ENCODE assay signal across 11 cellular contexts in the genomic region with DNA sequence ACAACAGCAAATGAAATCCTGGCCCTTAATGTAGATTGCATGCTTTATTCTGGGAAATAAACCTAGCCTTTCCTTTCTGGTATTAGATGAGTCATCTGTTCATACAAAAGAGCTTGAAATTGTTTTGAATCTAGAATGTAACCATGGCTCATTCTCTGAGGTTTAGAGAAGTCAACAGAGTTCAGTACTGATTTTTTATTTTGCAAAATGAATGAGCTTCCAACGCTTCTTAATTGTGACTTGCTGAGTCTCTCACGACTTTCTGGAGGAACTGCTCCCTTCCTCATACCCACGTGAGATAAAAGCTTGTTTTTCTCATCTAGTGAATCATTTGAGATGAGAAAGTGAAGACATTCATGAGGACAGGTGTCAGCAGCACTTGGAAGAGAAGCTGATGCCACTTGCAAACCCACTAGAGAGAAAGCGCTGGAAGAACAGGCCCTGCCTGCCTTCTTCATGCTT.
DNase-seq lines count a peak whose midpoint lies in the region; ATAC-seq and TF ChIP-seq lines count a peak whose summit lies in the region.
"Had no signal": no experiment of that assay in that cellular context is flagged by ENCODE, and none has a peak within 500 bp of the region (broad histone marks: within the 10 kb centered on the region; RNA-seq: fewer than 3 reads in every experiment).

No MANE protein-coding gene starts in this region.

- TF ChIP-seq CTCF in GM12864 (IDR thresholded peaks at IDR 0.05; ENCODE audit: low read depth, low read length, missing control alignments) (no peak), astrocyte of the spinal cord (IDR thresholded peaks at IDR 0.05; ENCODE audit: low read depth, low read length) (no peak)

- peak; percentile 57 for DNase-seq in GM12864 (ENCODE audit: low read depth)
- DNase-seq in astrocyte of the spinal cord (ENCODE audit: low read depth, low spot score), result peak; percentile 61
- DNase-seq in HPDE6-E6E7 (ENCODE audit: extremely low spot score), result no peak
- DNase-seq in NCI-H748 treated with DMSO at 0.1 percent for 48 hours (lab: John Stamatoyannopoulos, UW), result no peak
- DNase-seq in HT-29 (ENCODE audit: low spot score), result no peak
- DNase-seq: Kasumi-1, NCI-H446 had no signal

- in situ Hi-C loops in astrocyte of the spinal cord (cut with HindIII; ENCODE audit: low sequenced_read_pairs), result no loop called here

- ATAC-seq in GM19452 (IDR thresholded peaks at IDR 0.05; ENCODE audit: unreplicated experiment) (peak; percentile 57), HG03565 (IDR thresholded peaks at IDR 0.05; ENCODE audit: unreplicated experiment) (peak; percentile 54), GM21737 (IDR thresholded peaks at IDR 0.05; ENCODE audit: unreplicated experiment) (no peak)

- H3K4me3 ChIP-seq in GM12864 (ENCODE audit: low read depth, low read length) (no peak overlapping the region), astrocyte of the spinal cord (ENCODE audit: low read depth, low read length) (no peak overlapping the region)
- H3K4me3 ChIP-seq: coronary artery had no signal

Comparison
In these comparisons a context has a peak if more than half of its experiments do, and no peak if none do; other contexts are left out.
1. DNase-seq: peak in GM12864 (single experiment) and astrocyte of the spinal cord (single experiment); none in HPDE6-E6E7 (single experiment), NCI-H748 treated with DMSO at 0.1 percent for 48 hours (single experiment) and HT-29 (single experiment).